Comparison of ENCODE assay signal across 16 cellular contexts in genomic region chr20:14495066-14495465, GRCh38.
DNase-seq lines count a peak whose midpoint lies in the region; ATAC-seq, FAIRE-seq and TF ChIP-seq lines count a peak whose summit lies in the region.
"Had no signal": no experiment of that assay in that cellular context is flagged by ENCODE, and none has a peak within 500 bp of the region (broad histone marks: within the 10 kb centered on the region; RNA-seq: fewer than 3 reads in every experiment).

No MANE protein-coding gene starts in this region.

- H3K27ac ChIP-seq in RWPE2 (ENCODE audit: poor library complexity, severe bottlenecking), result no peak overlapping the region
- H3K27ac ChIP-seq in foreskin keratinocyte, result no peak overlapping the region
- no peak overlapping the region for H3K27ac ChIP-seq in small intestine (ENCODE audit: low read depth in 1 of 2, low read length in 1 of 2)
- H3K27ac ChIP-seq: BLaER1 treated with 17β-estradiol and CSF1 and Interleukin-3, amounts not matched to agents 10 nM and 100 nM had no signal

- no peaks in the 10 kb centered on the region for H3K27me3 Mint-ChIP-seq in Caco-2 (ENCODE audit: insufficient read depth, unreplicated experiment)

- no peaks in the 10 kb centered on the region for H3K9me3 Mint-ChIP-seq in Caco-2 (ENCODE audit: unreplicated experiment)
- H3K9me3 Mint-ChIP-seq: CD8-positive, alpha-beta T cell; H9 had no signal

- intact Hi-C loops in mucosa of descending colon (cut with DNase I, micrococcal nuclease) (no loop called here), Caco-2 (cut with micrococcal nuclease; ENCODE audit: unreplicated experiment) (no loop called here)

- H3K4me3 Mint-ChIP-seq in Caco-2 (ENCODE audit: unreplicated experiment), result no peak overlapping the region
- H3K4me3 Mint-ChIP-seq: B cell; CD8-positive, alpha-beta T cell; H9 had no signal

- no peak for TF ChIP-seq CTCF in RWPE2 (IDR thresholded peaks at IDR 0.05; ENCODE audit: poor library complexity, severe bottlenecking)
- no peak for TF ChIP-seq CTCF in foreskin keratinocyte (conservative IDR thresholded peaks at IDR 0.05)
- no peak for TF ChIP-seq CTCF in mucosa of descending colon (IDR thresholded peaks at IDR 0.05)
- TF ChIP-seq CTCF in Caco-2 (IDR thresholded peaks at IDR 0.05; ENCODE audit: insufficient read depth in 1 of 2, low read depth in 1 of 2, low read length in 1 of 2, severe bottlenecking in 1 of 2, unreplicated experiment in 1 of 2), result no peak

- peak; percentile 2 for DNase-seq in ELR (ENCODE audit: low read depth)
- no peak for DNase-seq in RWPE2 (ENCODE audit: low spot score)
- peak in 1 of 2 donors; percentile 56 for DNase-seq in foreskin keratinocyte
- DNase-seq in small intestine, result no peak
- DNase-seq in UCSD-AML1 (lab: John Stamatoyannopoulos, UW; ENCODE audit: unreplicated experiment), result no peak
- DNase-seq in mucosa of descending colon, result no peak
- DNase-seq in Caco-2, result no peak
- DNase-seq: CD8-positive, alpha-beta T cell; DMS 273 treated with DMSO at 0.1 percent for 48 hours; DMS53; DND-41; GF-D8; H9 had no signal

- H3K4me3 ChIP-seq in RWPE2 (ENCODE audit: severe bottlenecking) (no peak overlapping the region), small intestine (ENCODE audit: low read depth in 1 of 2, low read length in 2 of 2) (no peak overlapping the region), mucosa of descending colon (no peak overlapping the region), Caco-2 (ENCODE audit: low read depth, low read length) (no peak overlapping the region)
- H3K4me3 ChIP-seq: BLaER1 treated with 17β-estradiol and CSF1 and Interleukin-3, amounts not matched to agents 10 nM and 100 nM had no signal

- no peaks in the 10 kb centered on the region for H3K36me3 ChIP-seq in RWPE2 (ENCODE audit: low read depth)
- H3K36me3 ChIP-seq in small intestine (ENCODE audit: control insufficient read depth in 2 of 2, insufficient read depth in 2 of 2, low read length in 2 of 2), result no peaks in the 10 kb centered on the region
- H3K36me3 ChIP-seq in mucosa of descending colon (ENCODE audit: low read depth), result no peaks in the 10 kb centered on the region
- H3K36me3 ChIP-seq in Caco-2 (ENCODE audit: control insufficient read depth, insufficient read depth, low read length), result no peaks in the 10 kb centered on the region
- H3K36me3 ChIP-seq: BLaER1 treated with 17β-estradiol and CSF1 and Interleukin-3, amounts not matched to agents 10 nM and 100 nM had no signal

- H3K27ac Mint-ChIP-seq in Caco-2 (ENCODE audit: unreplicated experiment), result no peak overlapping the region
- H3K27ac Mint-ChIP-seq: B cell; CD8-positive, alpha-beta T cell; H9 had no signal

- no peaks in the 10 kb centered on the region for H3K36me3 Mint-ChIP-seq in Caco-2 (ENCODE audit: insufficient read depth, unreplicated experiment)
- H3K36me3 Mint-ChIP-seq: CD8-positive, alpha-beta T cell had no signal

- H3K4me1 Mint-ChIP-seq in Caco-2 (ENCODE audit: low read depth, unreplicated experiment), result no peaks in the 10 kb centered on the region
- H3K4me1 Mint-ChIP-seq: B cell had no signal

- peak; percentile 31; the same call in 1 of the 3 replicates for ATAC-seq in RWPE2 (ENCODE audit: low read depth)
- peak; percentile 50 for ATAC-seq in foreskin keratinocyte
- ATAC-seq in mucosa of descending colon, result no peak
- ATAC-seq: CD8-positive, alpha-beta T cell had no signal

- no peaks in the 10 kb centered on the region for H3K4me1 ChIP-seq in RWPE2 (ENCODE audit: insufficient read depth, poor library complexity, severe bottlenecking)
- H3K4me1 ChIP-seq in foreskin keratinocyte, result peaks cover 9% of the 10 kb centered on the region
- no peaks in the 10 kb centered on the region for H3K4me1 ChIP-seq in small intestine (ENCODE audit: control insufficient read depth in 2 of 2, insufficient read depth in 1 of 2, low read depth in 1 of 2, low read length in 1 of 2)
- H3K4me1 ChIP-seq in mucosa of descending colon (ENCODE audit: low read depth), result no peaks in the 10 kb centered on the region
- no peaks in the 10 kb centered on the region for H3K4me1 ChIP-seq in Caco-2

- POLR2A ChIA-PET in Caco-2 (lab: Charles Lee), result no interaction called here

- H3K27me3 ChIP-seq in RWPE2 (ENCODE audit: insufficient read depth, poor library complexity, severe bottlenecking) (no peaks in the 10 kb centered on the region), foreskin keratinocyte (no peaks in the 10 kb centered on the region), small intestine (ENCODE audit: control insufficient read depth in 2 of 2, insufficient read depth in 2 of 2, low read length in 2 of 2) (no peaks in the 10 kb centered on the region), Caco-2 (replicated peaks; ENCODE audit: control insufficient read depth, insufficient read depth, low read length) (no peaks in the 10 kb centered on the region)
- H3K27me3 ChIP-seq: BLaER1 treated with 17β-estradiol and CSF1 and Interleukin-3, amounts not matched to agents 10 nM and 100 nM had no signal

- peak; percentile 79 for FAIRE-seq in small intestine (lab: Jason Lieb, UNC)
- FAIRE-seq: H1 had no signal

- CTCF ChIA-PET in Caco-2 (lab: Charles Lee), result no interaction called here

- BruUV-seq in Caco-2 (replicated peaks; lab: Mats Ljungman, UMichigan), result no TSS peak

- H3K9me3 ChIP-seq in RWPE2 (ENCODE audit: severe bottlenecking), result no peaks in the 10 kb centered on the region
- no peaks in the 10 kb centered on the region for H3K9me3 ChIP-seq in small intestine (ENCODE audit: control insufficient read depth, low read depth)
- no peaks in the 10 kb centered on the region for H3K9me3 ChIP-seq in mucosa of descending colon
- no peaks in the 10 kb centered on the region for H3K9me3 ChIP-seq in Caco-2
- H3K9me3 ChIP-seq: BLaER1 treated with 17β-estradiol and CSF1 and Interleukin-3, amounts not matched to agents 10 nM and 100 nM had no signal
